Comparison of ENCODE assay signal across 1 cellular context in genomic region chr1:183019126-183019740, GRCh38.
TF ChIP-seq lines count a peak whose summit lies in the region.

No MANE protein-coding gene starts in this region.

TF ChIP-seq in HepG2, 621 proteins besides CTCF, POLR2A, EP300 and RAD21 (continued from another document):
- TF ChIP-seq UBTF (CRISPR knock-in tag; IDR thresholded peaks at IDR 0.05) (no peak), HNF4G (IDR thresholded peaks at IDR 0.05; ENCODE audit: borderline replicate concordance, low read depth, low read length) (no peak), HNF4G (CRISPR knock-in tag; IDR thresholded peaks at IDR 0.05; ENCODE audit: borderline replicate concordance, low read depth) (no peak), HBP1 (CRISPR knock-in tag; IDR thresholded peaks at IDR 0.05; ENCODE audit: low read depth) (no peak), NCOR1 (IDR thresholded peaks at IDR 0.05; ENCODE audit: borderline replicate concordance, low read length) (no peak), ZNF3 (CRISPR knock-in tag; IDR thresholded peaks at IDR 0.05) (no peak), ZBTB42 (CRISPR knock-in tag; IDR thresholded peaks at IDR 0.05) (no peak), SP5 (CRISPR knock-in tag; IDR thresholded peaks at IDR 0.05; ENCODE audit: borderline replicate concordance, low read depth) (no peak), SOX13 (IDR thresholded peaks at IDR 0.05) (no peak), SOX13 (CRISPR knock-in tag; conservative IDR thresholded peaks at IDR 0.05 in 1 of 2, IDR thresholded peaks at IDR 0.05 in 1 of 2) (no peak), ZFP82 (CRISPR knock-in tag; IDR thresholded peaks at IDR 0.05; ENCODE audit: borderline replicate concordance) (no peak), ZNF615 (CRISPR knock-in tag; IDR thresholded peaks at IDR 0.05; ENCODE audit: borderline replicate concordance) (no peak), YEATS2 (CRISPR knock-in tag; IDR thresholded peaks at IDR 0.05; ENCODE audit: borderline replicate concordance) (no peak), FOXA1 (IDR thresholded peaks at IDR 0.05) (no peak), FOXA1 (CRISPR knock-in tag; IDR thresholded peaks at IDR 0.05) (no peak), GRHL1 (CRISPR knock-in tag; conservative IDR thresholded peaks at IDR 0.05) (no peak), ZNF563 (CRISPR knock-in tag; IDR thresholded peaks at IDR 0.05) (no peak), ZZZ3 (CRISPR knock-in tag; IDR thresholded peaks at IDR 0.05; ENCODE audit: borderline replicate concordance) (no peak)
